2 cellular contexts compared by ENCODE assay signal in genomic region chr10:123170961-123171360, GRCh38.
TF ChIP-seq lines count a peak whose summit lies in the region.

No MANE protein-coding gene starts in this region.

TF ChIP-seq in HEK293, 187 proteins besides CTCF, POLR2A, EP300 and RAD21:
- TF ChIP-seq, protein P1, sequence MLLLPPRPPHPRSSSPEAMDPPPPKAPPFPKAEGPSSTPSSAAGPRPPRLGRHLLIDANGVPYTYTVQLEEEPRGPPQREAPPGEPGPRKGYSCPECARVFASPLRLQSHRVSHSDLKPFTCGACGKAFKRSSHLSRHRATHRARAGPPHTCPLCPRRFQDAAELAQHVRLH (tag by site-specific recombination; IDR thresholded peaks at IDR 0.05): no peak
- peak; percentile 47; the same call in 1 of the 2 replicates for TF ChIP-seq PRDM1 (tag by site-specific recombination; IDR thresholded peaks at IDR 0.05)
- TF ChIP-seq OSR2 (tag by site-specific recombination; IDR thresholded peaks at IDR 0.05): no peak
TF ChIP-seq in HEK293: peak in this region for 1.

TF ChIP-seq in HepG2, 621 proteins besides CTCF, POLR2A, EP300 and RAD21:
- TF ChIP-seq ZNF629 (CRISPR knock-in tag; conservative IDR thresholded peaks at IDR 0.05) (no peak), ATF1 (CRISPR knock-in tag; IDR thresholded peaks at IDR 0.05) (no peak), HOXA5 (CRISPR knock-in tag; IDR thresholded peaks at IDR 0.05) (no peak), FOSL1 (CRISPR knock-in tag; IDR thresholded peaks at IDR 0.05; ENCODE audit: borderline replicate concordance) (no peak), AHR (CRISPR knock-in tag; IDR thresholded peaks at IDR 0.05) (no peak), MED8 (CRISPR knock-in tag; IDR thresholded peaks at IDR 0.05; ENCODE audit: insufficient replicate concordance) (no peak), POLR2G (IDR thresholded peaks at IDR 0.05; ENCODE audit: low read depth, low read length) (no peak), ZBTB33 (CRISPR knock-in tag; IDR thresholded peaks at IDR 0.05) (0 out of 2 replicates have a peak, but pooled peaks have one; percentile 33), TP53 (CRISPR knock-in tag; conservative IDR thresholded peaks at IDR 0.05) (no peak), HNF4A (CRISPR knock-in tag; IDR thresholded peaks at IDR 0.05) (no peak), GATA4 (IDR thresholded peaks at IDR 0.05; ENCODE audit: borderline replicate concordance, low read depth) (no peak), CEBPB (IDR thresholded peaks at IDR 0.05; ENCODE audit: borderline replicate concordance, low read depth, low read length) (peak; percentile 77; the same call in 1 of the 2 replicates), CCDC6 (CRISPR knock-in tag; IDR thresholded peaks at IDR 0.05) (no peak), FOSL2 (CRISPR knock-in tag; IDR thresholded peaks at IDR 0.05) (no peak), MXD4 (CRISPR knock-in tag; IDR thresholded peaks at IDR 0.05) (no peak), ZMYM3 (CRISPR knock-in tag; IDR thresholded peaks at IDR 0.05) (no peak)
